16 cellular contexts compared by ENCODE assay signal in genomic region chr9:20729545-20729944, GRCh38.
"Had no signal": no experiment of that assay in that cellular context is flagged by ENCODE, and none has a peak within 500 bp of the region (broad histone marks: within the 10 kb centered on the region; RNA-seq: fewer than 3 reads in every experiment).

No MANE protein-coding gene starts in this region.

- H2AFZ ChIP-seq: parathyroid adenoma had no signal

- H3K9me3 ChIP-seq: adrenal gland, thyroid gland had no signal

- H3K36me3 ChIP-seq: adrenal gland, brain microvascular endothelial cell, thyroid gland had no signal

- H3K9ac ChIP-seq: parathyroid adenoma had no signal

- H3K79me2 ChIP-seq: parathyroid adenoma had no signal

- H3K27ac ChIP-seq: adrenal gland, brain microvascular endothelial cell, parathyroid adenoma, skin epidermis had no signal

- H3K4me1 ChIP-seq: adrenal gland, parathyroid adenoma had no signal

- DNase-seq: activated B cell treated with CpG ODN at 0.5 μM for 24 hours; activated CD4-positive, alpha-beta T cell treated with anti-CD3 and anti-CD28 coated beads, Interleukin-2, amount 10 ng/mL, durations not matched to agents 7 days and 5 days; activated CD8-positive, alpha-beta memory T cell treated with anti-CD3 and anti-CD28 coated beads for 24 hours; activated naive CD4-positive, alpha-beta T cell treated with anti-CD3 and anti-CD28 coated beads, Interleukin-2, amount 10 ng/mL, durations not matched to agents 7 days and 5 days; adrenal gland; brain microvascular endothelial cell; hypothalamus; kidney glomerular epithelial cell; midbrain; naive B cell; retina had no signal

- H3K27me3 ChIP-seq: adrenal gland, brain microvascular endothelial cell, thyroid gland had no signal

- H3K4me3 ChIP-seq: adrenal gland, skin epidermis, thyroid gland had no signal

- FAIRE-seq: TTC549, urothelium cell line had no signal
